15 cellular contexts compared by ENCODE assay signal in genomic region chr13:113023217-113023597, GRCh38. TPM values are rescaled to one million over a fixed set of nuclear protein-coding genes. Genes with fewer than 3 reads are reported as not detected.
DNase-seq lines count a peak whose midpoint lies in the region; ATAC-seq and TF ChIP-seq lines count a peak whose summit lies in the region.
"Had no signal": no experiment of that assay in that cellular context is flagged by ENCODE, and none has a peak within 500 bp of the region (broad histone marks: within the 10 kb centered on the region; RNA-seq: fewer than 3 reads in every experiment).

No MANE protein-coding gene starts in this region.

- TF ChIP-seq CTCF in chondrocyte (IDR thresholded peaks at IDR 0.05) (peak; percentile 8), progenitor cell of endocrine pancreas (IDR thresholded peaks at IDR 0.05; ENCODE audit: unreplicated experiment) (no peak)

- H3K27me3 ChIP-seq in H7 (ENCODE audit: control insufficient read depth, insufficient read depth, low read length) (no peaks in the 10 kb centered on the region), iPS-18a (ENCODE audit: control insufficient read depth, insufficient read depth, low read length) (no peaks in the 10 kb centered on the region)
- H3K27me3 ChIP-seq: neutrophil, SJCRH30 had no signal

- no peaks in the 10 kb centered on the region for H3K9me3 Mint-ChIP-seq in chondrocyte (ENCODE audit: low read depth)
- H3K9me3 Mint-ChIP-seq in progenitor cell of endocrine pancreas (ENCODE audit: low read depth) = no peaks in the 10 kb centered on the region
- H3K9me3 Mint-ChIP-seq in T-helper 2 cell treated with Interferon-gamma antibody and Interleukin-4, amounts not matched to agents 5 μg/mL and 100 μg/mL, for 36 hours = no peaks in the 10 kb centered on the region
- H3K9me3 Mint-ChIP-seq: activated naive CD4-positive, alpha-beta T cell treated with anti-CD3 and anti-CD28 coated beads, Interleukin-2, amount 50 U/mL, for 24 hours had no signal

- peak overlapping the region; percentile 40 for H3K9ac ChIP-seq in iPS-18a (ENCODE audit: low read length)

- peak overlapping the region; percentile 24 for H3K27ac ChIP-seq in iPS-18a (ENCODE audit: low read length)
- H3K27ac ChIP-seq: neutrophil, SJCRH30 had no signal

- peaks cover 16% of the 10 kb centered on the region for H3K4me1 ChIP-seq in iPS-18a (ENCODE audit: control insufficient read depth, low read depth, low read length)
- H3K4me1 ChIP-seq: SJCRH30 had no signal

- peak; percentile 78 for DNase-seq in H7
- no peak for DNase-seq in chondrocyte (ENCODE audit: low spot score)
- DNase-seq in progenitor cell of endocrine pancreas (ENCODE audit: low spot score, unreplicated experiment) = no peak
- DNase-seq in T-helper 2 cell treated with Interferon-gamma antibody and Interleukin-4, amounts not matched to agents 5 μg/mL and 100 μg/mL, for 36 hours (ENCODE audit: low spot score) = no peak
- no peak for DNase-seq in NCI-H2081 treated with DMSO at 0.1 percent for 48 hours (lab: John Stamatoyannopoulos, UW)
- no peak for DNase-seq in NCI-H2107 (lab: John Stamatoyannopoulos, UW)
- DNase-seq: activated CD8-positive, alpha-beta memory T cell treated with anti-CD3 and anti-CD28 coated beads for 24 hours; kidney; NCI-H1694 had no signal

- H3K4me1 Mint-ChIP-seq in chondrocyte (ENCODE audit: low read depth) (peaks cover 12% of the 10 kb centered on the region), progenitor cell of endocrine pancreas (ENCODE audit: low read depth) (peaks cover 14% of the 10 kb centered on the region)
- no peaks in the 10 kb centered on the region for H3K4me1 Mint-ChIP-seq in T-helper 2 cell treated with Interferon-gamma antibody and Interleukin-4, amounts not matched to agents 5 μg/mL and 100 μg/mL, for 36 hours (ENCODE audit: low read depth)
- H3K4me1 Mint-ChIP-seq: activated naive CD4-positive, alpha-beta T cell treated with anti-CD3 and anti-CD28 coated beads, Interleukin-2, amount 50 U/mL, for 24 hours had no signal

- H3K27ac Mint-ChIP-seq in chondrocyte (ENCODE audit: unreplicated experiment) = no peak overlapping the region
- peak overlapping the region; percentile 89 for H3K27ac Mint-ChIP-seq in progenitor cell of endocrine pancreas
- no peak overlapping the region for H3K27ac Mint-ChIP-seq in T-helper 2 cell treated with Interferon-gamma antibody and Interleukin-4, amounts not matched to agents 5 μg/mL and 100 μg/mL, for 36 hours
- H3K27ac Mint-ChIP-seq: activated naive CD4-positive, alpha-beta T cell treated with anti-CD3 and anti-CD28 coated beads, Interleukin-2, amount 50 U/mL, for 24 hours had no signal

- peak overlapping the region; percentile 55 for H3K4me3 Mint-ChIP-seq in chondrocyte (ENCODE audit: unreplicated experiment)
- H3K4me3 Mint-ChIP-seq in progenitor cell of endocrine pancreas (ENCODE audit: low read depth) = peak overlapping the region; percentile 55
- no peak overlapping the region for H3K4me3 Mint-ChIP-seq in T-helper 2 cell treated with Interferon-gamma antibody and Interleukin-4, amounts not matched to agents 5 μg/mL and 100 μg/mL, for 36 hours
- H3K4me3 Mint-ChIP-seq: activated naive CD4-positive, alpha-beta T cell treated with anti-CD3 and anti-CD28 coated beads, Interleukin-2, amount 50 U/mL, for 24 hours had no signal

- H3K9me3 ChIP-seq in iPS-18a (ENCODE audit: control insufficient read depth, low read depth, low read length) = no peaks in the 10 kb centered on the region
- H3K9me3 ChIP-seq: neutrophil, SJCRH30 had no signal

- H3K36me3 Mint-ChIP-seq in chondrocyte (ENCODE audit: low read depth) (no peaks in the 10 kb centered on the region), progenitor cell of endocrine pancreas (ENCODE audit: insufficient read depth) (peaks cover 10% of the 10 kb centered on the region)
- no peaks in the 10 kb centered on the region for H3K36me3 Mint-ChIP-seq in T-helper 2 cell treated with Interferon-gamma antibody and Interleukin-4, amounts not matched to agents 5 μg/mL and 100 μg/mL, for 36 hours (ENCODE audit: low read depth)
- H3K36me3 Mint-ChIP-seq: activated naive CD4-positive, alpha-beta T cell treated with anti-CD3 and anti-CD28 coated beads, Interleukin-2, amount 50 U/mL, for 24 hours had no signal

- H3K36me3 ChIP-seq in H7 (replicated peaks; ENCODE audit: control insufficient read depth, insufficient read depth, low read length) (no peaks in the 10 kb centered on the region), iPS-18a (ENCODE audit: control insufficient read depth, low read depth, low read length) (no peaks in the 10 kb centered on the region)
- H3K36me3 ChIP-seq: neutrophil, SJCRH30 had no signal

- ATAC-seq in GM18907 (IDR thresholded peaks at IDR 0.05; ENCODE audit: unreplicated experiment) = no peak
- ATAC-seq: K562 had no signal

- H3K27me3 Mint-ChIP-seq in chondrocyte (ENCODE audit: low read depth) = peaks cover 24% of the 10 kb centered on the region
- peaks cover 9% of the 10 kb centered on the region for H3K27me3 Mint-ChIP-seq in progenitor cell of endocrine pancreas
- no peaks in the 10 kb centered on the region for H3K27me3 Mint-ChIP-seq in T-helper 2 cell treated with Interferon-gamma antibody and Interleukin-4, amounts not matched to agents 5 μg/mL and 100 μg/mL, for 36 hours (ENCODE audit: low read depth)
- H3K27me3 Mint-ChIP-seq: activated naive CD4-positive, alpha-beta T cell treated with anti-CD3 and anti-CD28 coated beads, Interleukin-2, amount 50 U/mL, for 24 hours had no signal

- H3K4me3 ChIP-seq in H7 (ENCODE audit: insufficient read depth, low read depth, low read length) (no peak overlapping the region), iPS-18a (ENCODE audit: low read length) (no peak overlapping the region)
- H3K4me3 ChIP-seq: K562, SJCRH30 had no signal

RNA-seq across cellular contexts. Expression of gene MCF2L, which starts 54.2 kb away (rescaled TPM):
- 21.2 and 21.3 TPM in 2 replicates for total RNA-seq in H7 (2014; rRNA removed; shearing (Covaris generic))
- total RNA-seq in chondrocyte = 6.7 to 8.0 TPM (median 7.6 TPM) in 3 replicates
- total RNA-seq in progenitor cell of endocrine pancreas = 82.6 and 90.0 TPM in 2 replicates
